ENCODE assay signal across 1 cellular context in genomic region chr7:70632400-70632799, GRCh38.
TF ChIP-seq lines count a peak whose summit lies in the region.

No MANE protein-coding gene starts in this region.

TF ChIP-seq in HEK293, 187 proteins besides CTCF, POLR2A, EP300 and RAD21 (continued from another document):
- TF ChIP-seq, protein P1, sequence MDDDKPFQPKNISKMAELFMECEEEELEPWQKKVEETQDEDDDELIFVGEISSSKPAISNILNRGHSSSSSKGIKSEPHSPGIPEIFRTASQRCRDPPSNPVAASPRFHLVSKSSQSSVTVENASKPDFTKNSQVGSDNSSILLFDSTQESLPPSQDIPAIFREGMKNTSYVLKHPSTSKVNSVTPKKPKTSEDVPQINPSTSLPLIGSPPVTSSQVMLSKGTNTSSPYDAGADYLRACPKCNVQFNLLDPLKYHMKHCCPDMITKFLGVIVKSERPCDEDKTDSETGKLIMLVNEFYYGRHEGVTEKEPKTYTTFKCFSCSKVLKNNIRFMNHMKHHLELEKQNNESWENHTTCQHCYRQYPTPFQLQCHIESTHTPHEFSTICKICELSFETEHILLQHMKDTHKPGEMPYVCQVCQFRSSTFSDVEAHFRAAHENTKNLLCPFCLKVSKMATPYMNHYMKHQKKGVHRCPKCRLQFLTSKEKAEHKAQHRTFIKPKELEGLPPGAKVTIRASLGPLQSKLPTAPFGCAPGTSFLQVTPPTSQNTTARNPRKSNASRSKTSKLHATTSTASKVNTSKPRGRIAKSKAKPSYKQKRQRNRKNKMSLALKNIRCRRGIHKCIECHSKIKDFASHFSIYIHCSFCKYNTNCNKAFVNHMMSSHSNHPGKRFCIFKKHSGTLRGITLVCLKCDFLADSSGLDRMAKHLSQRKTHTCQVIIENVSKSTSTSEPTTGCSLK (tag by site-specific recombination; IDR thresholded peaks at IDR 0.05), result no peak
- TF ChIP-seq ZNF596 (tag by site-specific recombination; IDR thresholded peaks at IDR 0.05) (no peak), BCL11B (tag by site-specific recombination; IDR thresholded peaks at IDR 0.05; ENCODE audit: low read depth) (no peak), ZBTB7A (tag by site-specific recombination; IDR thresholded peaks at IDR 0.05; ENCODE audit: low read depth) (no peak)
